1 cellular context compared by ENCODE assay signal in the genomic region with DNA sequence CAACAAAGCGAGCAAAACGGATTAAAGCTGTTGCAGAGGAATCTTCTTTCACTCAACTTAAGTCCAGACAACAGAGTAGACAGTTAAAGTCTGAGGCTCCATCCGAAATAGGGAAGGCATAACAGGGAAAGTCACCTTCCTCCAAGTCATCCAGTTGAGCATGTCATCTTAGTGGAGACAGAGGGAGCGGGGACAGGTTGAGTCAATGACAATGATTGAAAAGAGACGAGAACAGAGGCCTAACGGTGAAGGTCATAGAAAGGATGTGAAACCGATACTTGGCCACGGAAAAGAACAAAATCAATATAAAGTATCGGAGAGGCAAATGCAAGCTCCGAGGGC.
TF ChIP-seq lines count a peak whose summit lies in the region.

No MANE protein-coding gene starts in this region.

TF ChIP-seq in K562, 482 proteins besides CTCF, POLR2A, EP300 and RAD21:
- TF ChIP-seq CREM (IDR thresholded peaks at IDR 0.05; ENCODE audit: low read depth) (0 out of 2 replicates have a peak, but pooled peaks have one; percentile 8), PHF8 (IDR thresholded peaks at IDR 0.05; ENCODE audit: borderline replicate concordance, low read length) (no peak), EP400 (IDR thresholded peaks at IDR 0.05) (0 out of 2 replicates have a peak, but pooled peaks have one; percentile 24), BRF1 (IDR thresholded peaks at IDR 0.05; ENCODE audit: borderline replicate concordance, extremely low read depth, insufficient read length) (no peak), SAP30 (IDR thresholded peaks at IDR 0.05; ENCODE audit: borderline replicate concordance, insufficient read depth, low read depth, low read length, poor library complexity, severe bottlenecking) (peak; percentile 26), CEBPZ (IDR thresholded peaks at IDR 0.05; ENCODE audit: borderline replicate concordance, low read depth, low read length) (no peak), GABPA (tag; conservative IDR thresholded peaks at IDR 0.05; ENCODE audit: low read depth) (no peak), POLR3A (IDR thresholded peaks at IDR 0.05; ENCODE audit: borderline replicate concordance, extremely low read depth, insufficient read depth, insufficient read length) (no peak), CTBP1 (IDR thresholded peaks at IDR 0.05; ENCODE audit: borderline replicate concordance) (peak; percentile 0; the same call in 1 of the 2 replicates), ZNF274 (IDR thresholded peaks at IDR 0.05; ENCODE audit: borderline replicate concordance, low read depth, low read length) (no peak), ESRRA (IDR thresholded peaks at IDR 0.05; ENCODE audit: borderline replicate concordance, low read depth) (0 out of 2 replicates have a peak, but pooled peaks have one; percentile 4), NR2C2 (CRISPR knock-in tag; IDR thresholded peaks at IDR 0.05) (no peak), NR2C2 (tag; IDR thresholded peaks at IDR 0.05) (no peak), CREB1 (IDR thresholded peaks at IDR 0.05) (no peak), CREB1 (CRISPR knock-in tag; IDR thresholded peaks at IDR 0.05) (no peak)
- TF ChIP-seq, protein P1, sequence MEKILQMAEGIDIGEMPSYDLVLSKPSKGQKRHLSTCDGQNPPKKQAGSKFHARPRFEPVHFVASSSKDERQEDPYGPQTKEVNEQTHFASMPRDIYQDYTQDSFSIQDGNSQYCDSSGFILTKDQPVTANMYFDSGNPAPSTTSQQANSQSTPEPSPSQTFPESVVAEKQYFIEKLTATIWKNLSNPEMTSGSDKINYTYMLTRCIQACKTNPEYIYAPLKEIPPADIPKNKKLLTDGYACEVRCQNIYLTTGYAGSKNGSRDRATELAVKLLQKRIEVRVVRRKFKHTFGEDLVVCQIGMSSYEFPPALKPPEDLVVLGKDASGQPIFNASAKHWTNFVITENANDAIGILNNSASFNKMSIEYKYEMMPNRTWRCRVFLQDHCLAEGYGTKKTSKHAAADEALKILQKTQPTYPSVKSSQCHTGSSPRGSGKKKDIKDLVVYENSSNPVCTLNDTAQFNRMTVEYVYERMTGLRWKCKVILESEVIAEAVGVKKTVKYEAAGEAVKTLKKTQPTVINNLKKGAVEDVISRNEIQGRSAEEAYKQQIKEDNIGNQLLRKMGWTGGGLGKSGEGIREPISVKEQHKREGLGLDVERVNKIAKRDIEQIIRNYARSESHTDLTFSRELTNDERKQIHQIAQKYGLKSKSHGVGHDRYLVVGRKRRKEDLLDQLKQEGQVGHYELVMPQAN (IDR thresholded peaks at IDR 0.05; ENCODE audit: borderline replicate concordance), result peak; percentile 57; the same call in 1 of the 2 replicates
